ENCODE assay signal across 15 cellular contexts in the genomic region with DNA sequence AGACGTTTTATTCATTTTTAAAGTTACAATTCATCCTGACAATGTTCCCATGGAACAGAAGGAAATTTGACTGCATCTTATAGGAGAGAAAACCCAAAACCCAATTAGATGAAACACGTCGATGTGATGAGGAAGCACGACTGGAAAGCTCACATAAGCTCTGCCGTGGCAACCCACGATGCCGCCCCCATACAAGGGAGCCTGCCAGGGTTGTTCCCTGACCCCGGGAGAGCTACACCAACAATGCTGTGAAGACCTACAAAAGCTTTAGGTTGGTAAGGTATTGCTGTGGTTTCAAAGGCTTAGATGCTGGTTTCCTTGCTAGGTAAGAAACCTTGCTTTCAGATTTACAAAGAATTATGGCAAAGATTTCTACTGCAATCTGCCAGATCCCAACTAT.
DNase-seq lines count a peak whose midpoint lies in the region; ATAC-seq and TF ChIP-seq lines count a peak whose summit lies in the region.
"Had no signal": no experiment of that assay in that cellular context is flagged by ENCODE, and none has a peak within 500 bp of the region (broad histone marks: within the 10 kb centered on the region; RNA-seq: fewer than 3 reads in every experiment).

No MANE protein-coding gene starts in this region.

- intact Hi-C loops in body of pancreas (cut with DNase I) = no loop called here

- H3K27ac Mint-ChIP-seq in activated T-cell treated with anti-CD3 and anti-CD28 coated beads, Interleukin-2, amount 50 U/mL, for 72 hours = peak overlapping the region; percentile 20
- H3K27ac Mint-ChIP-seq in activated T-helper 17 cell treated with anti-CD3 and anti-CD28 coated beads, Interleukin-2, amount 50 U/mL, for 72 hours = no peak overlapping the region
- H3K27ac Mint-ChIP-seq in stimulated activated effector memory CD8-positive, alpha-beta T cell treated with anti-CD3 and anti-CD28 coated beads, Interleukin-12 subunit alpha, Interleukin-12 subunit beta, amount 100 ng/mL, for 72 hours = no peak overlapping the region

- H3K36me3 ChIP-seq in body of pancreas (replicated peaks in 1 of 2; ENCODE audit: insufficient read depth in 1 of 2, low read depth in 2 of 2) = no peaks in the 10 kb centered on the region
- H3K36me3 ChIP-seq: heart right ventricle, uterus had no signal

- H3K9me3 ChIP-seq in body of pancreas = no peaks in the 10 kb centered on the region
- H3K9me3 ChIP-seq: heart right ventricle, uterus had no signal

- peak in 1 of 2 donors; percentile 2 for DNase-seq in activated T-cell treated with anti-CD3 and anti-CD28 coated beads, Interleukin-2, amount 50 U/mL, for 72 hours
- no peak for DNase-seq in activated T-cell treated with anti-CD3 and anti-CD28 coated beads, Interleukin-2, amount 50 U/mL, for 48 hours
- DNase-seq in fibroblast of peridontal ligament (ENCODE audit: extremely low read depth) (peak; percentile 33), body of pancreas (no peak), NCI-H345 treated with DMSO at 0.1 percent for 48 hours (lab: John Stamatoyannopoulos, UW; ENCODE audit: unreplicated experiment) (no peak), retina (no peak)
- no peak for DNase-seq in stimulated activated effector memory CD8-positive, alpha-beta T cell treated with anti-CD3 and anti-CD28 coated beads, Interleukin-12 subunit alpha, Interleukin-12 subunit beta, amount 100 ng/mL, for 72 hours (ENCODE audit: low spot score in 2 of 2)
- DNase-seq: ACHN, MM.1S, NCI-H2107, RPMI8226, uterus had no signal

- no peak overlapping the region for H3K27ac ChIP-seq in body of pancreas

- TF ChIP-seq CTCF in body of pancreas (IDR thresholded peaks at IDR 0.05) = no peak

- H3K4me1 Mint-ChIP-seq in activated T-cell treated with anti-CD3 and anti-CD28 coated beads, Interleukin-2, amount 50 U/mL, for 72 hours (ENCODE audit: low read depth) = peaks cover 30% of the 10 kb centered on the region
- H3K4me1 Mint-ChIP-seq in activated T-helper 17 cell treated with anti-CD3 and anti-CD28 coated beads, Interleukin-2, amount 50 U/mL, for 72 hours = peaks cover 13% of the 10 kb centered on the region
- H3K4me1 Mint-ChIP-seq in stimulated activated effector memory CD8-positive, alpha-beta T cell treated with anti-CD3 and anti-CD28 coated beads, Interleukin-12 subunit alpha, Interleukin-12 subunit beta, amount 100 ng/mL, for 72 hours = peaks cover 26% of the 10 kb centered on the region

- H3K4me3 Mint-ChIP-seq in activated T-cell treated with anti-CD3 and anti-CD28 coated beads, Interleukin-2, amount 50 U/mL, for 72 hours = peak overlapping the region; percentile 46 to 70
- H3K4me3 Mint-ChIP-seq in activated T-helper 17 cell treated with anti-CD3 and anti-CD28 coated beads, Interleukin-2, amount 50 U/mL, for 72 hours = peak overlapping the region; percentile 12
- peak overlapping the region; percentile 2 for H3K4me3 Mint-ChIP-seq in stimulated activated effector memory CD8-positive, alpha-beta T cell treated with anti-CD3 and anti-CD28 coated beads, Interleukin-12 subunit alpha, Interleukin-12 subunit beta, amount 100 ng/mL, for 72 hours

- H3K36me3 Mint-ChIP-seq in activated T-cell treated with anti-CD3 and anti-CD28 coated beads, Interleukin-2, amount 50 U/mL, for 72 hours (ENCODE audit: insufficient read depth in 2 of 2) = peaks cover 0 to 3% of the 10 kb centered on the region in 2 donors
- H3K36me3 Mint-ChIP-seq in activated T-helper 17 cell treated with anti-CD3 and anti-CD28 coated beads, Interleukin-2, amount 50 U/mL, for 72 hours (ENCODE audit: low read depth) = no peaks in the 10 kb centered on the region
- no peaks in the 10 kb centered on the region for H3K36me3 Mint-ChIP-seq in stimulated activated effector memory CD8-positive, alpha-beta T cell treated with anti-CD3 and anti-CD28 coated beads, Interleukin-12 subunit alpha, Interleukin-12 subunit beta, amount 100 ng/mL, for 72 hours

- H3K4me1 ChIP-seq in body of pancreas = no peaks in the 10 kb centered on the region
- H3K4me1 ChIP-seq: uterus had no signal

- H3K27me3 Mint-ChIP-seq in activated T-cell treated with anti-CD3 and anti-CD28 coated beads, Interleukin-2, amount 50 U/mL, for 72 hours (ENCODE audit: low read depth) = no peaks in the 10 kb centered on the region
- no peaks in the 10 kb centered on the region for H3K27me3 Mint-ChIP-seq in activated T-helper 17 cell treated with anti-CD3 and anti-CD28 coated beads, Interleukin-2, amount 50 U/mL, for 72 hours

- H3K27me3 ChIP-seq in body of pancreas = no peaks in the 10 kb centered on the region
- H3K27me3 ChIP-seq: heart right ventricle, uterus had no signal

- TF ChIP-seq POLR2A in body of pancreas (IDR thresholded peaks at IDR 0.05) = no peak

- no peaks in the 10 kb centered on the region for H3K9me3 Mint-ChIP-seq in activated T-cell treated with anti-CD3 and anti-CD28 coated beads, Interleukin-2, amount 50 U/mL, for 72 hours
- no peaks in the 10 kb centered on the region for H3K9me3 Mint-ChIP-seq in activated T-helper 17 cell treated with anti-CD3 and anti-CD28 coated beads, Interleukin-2, amount 50 U/mL, for 72 hours
- no peaks in the 10 kb centered on the region for H3K9me3 Mint-ChIP-seq in stimulated activated effector memory CD8-positive, alpha-beta T cell treated with anti-CD3 and anti-CD28 coated beads, Interleukin-12 subunit alpha, Interleukin-12 subunit beta, amount 100 ng/mL, for 72 hours

- no peak for ATAC-seq in activated T-cell treated with anti-CD3 and anti-CD28 coated beads, Interleukin-2, amount 50 U/mL, for 72 hours (replicated peaks in 1 of 2)
- ATAC-seq in activated T-helper 17 cell treated with anti-CD3 and anti-CD28 coated beads, Interleukin-2, amount 50 U/mL, for 72 hours (replicated peaks) = no peak
- no peak for ATAC-seq in stimulated activated effector memory CD8-positive, alpha-beta T cell treated with anti-CD3 and anti-CD28 coated beads, Interleukin-12 subunit alpha, Interleukin-12 subunit beta, amount 100 ng/mL, for 72 hours
- no peak for ATAC-seq in body of pancreas
- ATAC-seq: activated CD4-positive, CD25-positive, alpha-beta regulatory T cell treated with anti-CD3 and anti-CD28 coated beads, Interleukin-2, amount 50 U/mL, for 24 hours had no signal

- H3K4me3 ChIP-seq in body of pancreas = no peak overlapping the region

- 56 to 60% methylated on average over 8 of the region's 8 CpGs for whole genome bisulfite sequencing in body of pancreas, 2 donors

Comparison
In these comparisons a context has a peak if more than half of its experiments do, and no peak if none do; other contexts are left out.
1. H3K4me3 Mint-ChIP-seq: peak in every context shown above with its lines; median percentile 58 in activated T-cell treated with anti-CD3 and anti-CD28 coated beads, Interleukin-2, amount 50 U/mL, for 72 hours; 12 in activated T-helper 17 cell treated with anti-CD3 and anti-CD28 coated beads, Interleukin-2, amount 50 U/mL, for 72 hours; 2 in stimulated activated effector memory CD8-positive, alpha-beta T cell treated with anti-CD3 and anti-CD28 coated beads, Interleukin-12 subunit alpha, Interleukin-12 subunit beta, amount 100 ng/mL, for 72 hours.